31 cellular contexts compared by ENCODE assay signal in genomic region chr19:47676811-47677210, GRCh38.
"Had no signal": no experiment of that assay in that cellular context is flagged by ENCODE, and none has a peak within 500 bp of the region (broad histone marks: within the 10 kb centered on the region; RNA-seq: fewer than 3 reads in every experiment).

No MANE protein-coding gene starts in this region.

- H3K27ac ChIP-seq: ascending aorta, cardiac muscle cell, VCaP had no signal

- H3K9me3 ChIP-seq: ascending aorta had no signal

- H3K4me1 ChIP-seq: ascending aorta had no signal

- H3K27ac Mint-ChIP-seq: activated CD8-positive, alpha-beta T cell treated with anti-CD3 and anti-CD28 coated beads for 36 hours; activated naive CD8-positive, alpha-beta T cell treated with anti-CD3 and anti-CD28 coated beads for 36 hours; activated T-cell treated with anti-CD3 and anti-CD28 coated beads, Interleukin-2, amount 50 U/mL, for 72 hours; activated T-helper 17 cell treated with anti-CD3 and anti-CD28 coated beads, Interleukin-2, amount 50 U/mL, for 72 hours had no signal

- H3K4me3 Mint-ChIP-seq: activated CD8-positive, alpha-beta T cell treated with anti-CD3 and anti-CD28 coated beads for 36 hours; activated naive CD8-positive, alpha-beta T cell treated with anti-CD3 and anti-CD28 coated beads for 36 hours; activated T-cell treated with anti-CD3 and anti-CD28 coated beads, Interleukin-2, amount 50 U/mL, for 72 hours; activated T-helper 17 cell treated with anti-CD3 and anti-CD28 coated beads, Interleukin-2, amount 50 U/mL, for 72 hours; central memory CD8-positive, alpha-beta T cell had no signal

- ATAC-seq: activated CD8-positive, alpha-beta T cell treated with anti-CD3 and anti-CD28 coated beads for 36 hours; activated T-cell treated with anti-CD3 and anti-CD28 coated beads, Interleukin-2, amount 50 U/mL, for 72 hours; activated T-helper 17 cell treated with anti-CD3 and anti-CD28 coated beads, Interleukin-2, amount 50 U/mL, for 72 hours; PC-3 had no signal

- H3K27me3 ChIP-seq: ascending aorta, cardiac muscle cell had no signal

- H3K4me1 Mint-ChIP-seq: activated naive CD8-positive, alpha-beta T cell treated with anti-CD3 and anti-CD28 coated beads for 36 hours; central memory CD8-positive, alpha-beta T cell had no signal

- DNase-seq: activated CD4-positive, alpha-beta T cell treated with anti-CD3 and anti-CD28 coated beads for 1 hour; activated CD4-positive, alpha-beta T cell treated with anti-CD3 and anti-CD28 coated beads for 48 hours; activated CD4-positive, CD25-positive, alpha-beta regulatory T cell; activated CD8-positive, alpha-beta T cell treated with anti-CD3 and anti-CD28 coated beads for 36 hours; activated effector memory CD4-positive, alpha-beta T cell treated with anti-CD3 and anti-CD28 coated beads, Interleukin-2, amount 50 U/mL, for 16 hours; activated naive CD4-positive, alpha-beta T cell; activated naive CD4-positive, alpha-beta T cell treated with anti-CD3 and anti-CD28 coated beads, Interleukin-2, amount 50 U/mL, for 16 hours; activated naive CD8-positive, alpha-beta T cell treated with anti-CD3 and anti-CD28 coated beads for 36 hours; activated T-cell treated with anti-CD3 and anti-CD28 coated beads, Interleukin-2, amount 50 U/mL, for 1 hour; activated T-cell treated with anti-CD3 and anti-CD28 coated beads, Interleukin-2, amount 50 U/mL, for 72 hours; amygdala; NCI-H1105; NCI-H1417 treated with DMSO at 0.1 percent for 48 hours; NCI-H1930; NCI-H2081 treated with DMSO at 0.1 percent for 48 hours; NCI-H2227 treated with DMSO at 0.1 percent for 48 hours; NCI-H446; NCI-H510A treated with DMSO at 0.1 percent for 48 hours; NCI-H69; NK-92 treated with Interleukin-12 subunit alpha and Interleukin-12 subunit beta, amount 100 ng/mL, for 24 hours; PC-3; Right ventricle myocardium superior; SW 1271; T-helper 1 cell; T-helper 2 cell; T-helper 9 cell had no signal

- H3K27me3 Mint-ChIP-seq: activated CD8-positive, alpha-beta T cell treated with anti-CD3 and anti-CD28 coated beads for 36 hours; activated naive CD8-positive, alpha-beta T cell treated with anti-CD3 and anti-CD28 coated beads for 36 hours; activated T-helper 17 cell treated with anti-CD3 and anti-CD28 coated beads, Interleukin-2, amount 50 U/mL, for 72 hours; central memory CD8-positive, alpha-beta T cell had no signal

- H3K9me3 Mint-ChIP-seq: activated CD8-positive, alpha-beta T cell treated with anti-CD3 and anti-CD28 coated beads for 36 hours; activated naive CD8-positive, alpha-beta T cell treated with anti-CD3 and anti-CD28 coated beads for 36 hours; activated T-cell treated with anti-CD3 and anti-CD28 coated beads, Interleukin-2, amount 50 U/mL, for 72 hours; activated T-helper 17 cell treated with anti-CD3 and anti-CD28 coated beads, Interleukin-2, amount 50 U/mL, for 72 hours; central memory CD8-positive, alpha-beta T cell had no signal

- H3K4me3 ChIP-seq: ascending aorta, cardiac muscle cell had no signal
